ENCODE assay signal across 13 cellular contexts in the genomic region with DNA sequence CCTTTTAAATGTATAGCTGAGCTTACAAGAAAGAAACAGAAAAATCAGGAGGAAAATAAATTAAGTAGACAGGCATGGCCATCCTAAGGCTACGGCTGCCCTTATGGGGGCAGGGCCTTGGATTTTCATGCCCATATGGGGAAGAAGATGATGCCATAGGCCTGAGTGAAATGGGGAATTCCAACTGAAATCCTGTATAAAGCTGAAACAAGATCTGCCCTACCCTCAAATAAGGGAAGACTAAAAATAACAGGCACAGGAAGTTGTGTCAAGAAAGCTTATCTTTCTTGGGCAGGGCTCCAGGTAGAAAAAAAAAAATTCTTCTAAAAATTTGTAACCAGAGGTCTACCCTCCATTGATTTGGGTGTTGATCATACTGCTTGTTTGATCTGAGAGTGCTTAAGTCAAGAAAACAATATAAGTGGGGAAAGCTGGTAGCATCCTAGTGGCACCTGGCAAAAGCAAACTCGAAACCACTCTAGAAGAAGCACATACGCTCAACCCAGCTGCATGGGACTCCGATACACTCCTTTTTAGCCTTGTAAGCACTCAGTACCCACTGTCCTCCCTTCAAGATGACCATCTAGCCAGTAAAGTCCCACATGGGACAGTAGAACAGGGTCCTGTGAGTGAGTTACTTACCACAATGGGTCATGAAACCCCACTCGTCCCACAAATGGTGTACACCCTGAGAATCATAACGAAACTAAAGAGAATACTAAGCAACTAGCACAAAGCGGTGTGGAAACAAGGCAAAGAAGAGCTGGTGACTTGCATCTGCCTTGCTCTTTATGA. TPM values are rescaled to one million over a fixed set of nuclear protein-coding genes. Genes with fewer than 3 reads are reported as not detected.
A peak's percentile ranks its signal among the peaks of the same experiment; 100 is the strongest.
DNase-seq lines count a peak whose midpoint lies in the region; ATAC-seq, FAIRE-seq and TF ChIP-seq lines count a peak whose summit lies in the region.
"Had no signal": no experiment of that assay in that cellular context is flagged by ENCODE, and none has a peak within 500 bp of the region (broad histone marks: within the 10 kb centered on the region; RNA-seq: fewer than 3 reads in every experiment).

No MANE protein-coding gene starts in this region.

- no peak overlapping the region for H2BK5ac ChIP-seq in mesendoderm (ENCODE audit: low read length)

- H3K4me1 ChIP-seq in mesendoderm (ENCODE audit: control insufficient read depth, low read depth, low read length) = no peaks in the 10 kb centered on the region
- H3K4me1 ChIP-seq: ascending aorta, BE2C had no signal

- H2BK120ac ChIP-seq in mesendoderm (ENCODE audit: low read depth, low read length) = no peak overlapping the region

- no peak for TF ChIP-seq CTCF in bronchial epithelial cell (IDR thresholded peaks at IDR 0.05; ENCODE audit: insufficient read depth, low read length, severe bottlenecking)
- TF ChIP-seq CTCF in GM10248 (IDR thresholded peaks at IDR 0.05; ENCODE audit: control extremely low read depth, extremely low read depth, low read depth, missing control alignments) = no peak

- no peaks in the 10 kb centered on the region for H3K79me1 ChIP-seq in mesendoderm (ENCODE audit: low read length)

- H3K36me3 ChIP-seq in bronchial epithelial cell (ENCODE audit: control insufficient read depth, insufficient read depth, low read length) (no peaks in the 10 kb centered on the region), mesendoderm (ENCODE audit: control insufficient read depth, insufficient read depth, low read length) (no peaks in the 10 kb centered on the region)
- H3K36me3 ChIP-seq: ascending aorta, BE2C had no signal

- no peak overlapping the region for H2AK5ac ChIP-seq in mesendoderm (ENCODE audit: low read length)

- H4K5ac ChIP-seq in mesendoderm (ENCODE audit: low read length) = no peak overlapping the region

- H3K27ac ChIP-seq in mesendoderm (ENCODE audit: low read depth, low read length) = no peak overlapping the region
- H3K27ac ChIP-seq: ascending aorta had no signal

- no peak overlapping the region for H3K56ac ChIP-seq in mesendoderm (ENCODE audit: low read length)

- H3K4ac ChIP-seq in mesendoderm (ENCODE audit: low read depth, low read length) = no peak overlapping the region

- H3K23ac ChIP-seq in mesendoderm (ENCODE audit: low read length) = no peak overlapping the region

- no peak overlapping the region for H3K9ac ChIP-seq in mesendoderm (ENCODE audit: low read length)

- no peak overlapping the region for H3K4me2 ChIP-seq in mesendoderm (ENCODE audit: low read length)

- CTCF ChIA-PET in GM10248 (lab: Yijun Ruan, JAX) = interaction anchor here (1.1 to 2.3 kb wide), 3 partner anchors 9 to 22 kb away, joined by 3 to 11 read pairs (median 6); partner anchors contain the start of gene DNAH7

- H3K4me3 ChIP-seq in bronchial epithelial cell (ENCODE audit: low read depth, low read length) = no peak overlapping the region
- no peak overlapping the region for H3K4me3 ChIP-seq in mesendoderm (ENCODE audit: low read length)
- H3K4me3 ChIP-seq: ascending aorta had no signal

- POLR2A ChIA-PET in GM10248 (lab: Yijun Ruan, JAX) = no interaction called here

- no peaks in the 10 kb centered on the region for H3K27me3 ChIP-seq in bronchial epithelial cell (ENCODE audit: control insufficient read depth, insufficient read depth, low read length)
- H3K27me3 ChIP-seq in mesendoderm (ENCODE audit: insufficient read depth, low read length, poor library complexity) = no peaks in the 10 kb centered on the region
- H3K27me3 ChIP-seq: ascending aorta, BE2C had no signal

- FAIRE-seq in bronchial epithelial cell (lab: Jason Lieb, UNC) = no peak

- H2BK15ac ChIP-seq in mesendoderm (replicated peaks; ENCODE audit: low read depth) = no peak overlapping the region

- H4K8ac ChIP-seq in mesendoderm (ENCODE audit: low read depth, low read length) = no peak overlapping the region

- no peak overlapping the region for H3K18ac ChIP-seq in mesendoderm (ENCODE audit: low read length)

- no CpG with 5 or more reads among the region's 7 CpGs for WGBS in mesendoderm (ENCODE audit: extremely low coverage, insufficient coverage, low lambda C conversion rate)

- peak; percentile 78 for ATAC-seq in GM21515 (IDR thresholded peaks at IDR 0.05; ENCODE audit: unreplicated experiment)
- ATAC-seq in HG03442 (IDR thresholded peaks at IDR 0.05; ENCODE audit: unreplicated experiment) = peak; percentile 60
- ATAC-seq: activated CD8-positive, alpha-beta T cell treated with anti-CD3 and anti-CD28 coated beads for 36 hours had no signal

- DNase-seq in Daoy (ENCODE audit: low read depth) (peak; percentile 56), bronchial epithelial cell (ENCODE audit: low read depth) (peak; percentile 45), mesendoderm (no peak), GM10248 (ENCODE audit: extremely low spot score) (no peak), C1 segment of cervical spinal cord (lab: John Stamatoyannopoulos, UW) (no peak)
- no peak for DNase-seq in activated effector memory CD4-positive, alpha-beta T cell treated with anti-CD3 and anti-CD28 coated beads, Interleukin-2, amount 50 U/mL, for 16 hours
- DNase-seq: activated CD8-positive, alpha-beta T cell treated with anti-CD3 and anti-CD28 coated beads for 36 hours; BE2C; GOT3; NCI-H526 treated with DMSO at 0.1 percent for 48 hours had no signal

- H3K79me2 ChIP-seq in mesendoderm (ENCODE audit: control insufficient read depth, insufficient read depth, low read length) = no peaks in the 10 kb centered on the region

RNA-seq across cellular contexts. Expression of gene DNAH7, which starts 22.3 kb away (rescaled TPM):
- total RNA-seq in Daoy (2014; rRNA removed; shearing (Covaris generic)) = 0.11 and 0.27 TPM in 2 replicates
- total RNA-seq in bronchial epithelial cell = under 0.01 and 0.26 TPM in 2 replicates
- polyA plus RNA-seq in mesendoderm (2013, experiment 1 of 2) = 0.08 TPM
- polyA plus RNA-seq in mesendoderm (2013, experiment 2 of 2) = 0.03 TPM

Comparison
In these comparisons a context has a peak if more than half of its experiments do, and no peak if none do; other contexts are left out.
1. DNase-seq: peak in Daoy (single experiment) and bronchial epithelial cell (single experiment); none in activated effector memory CD4-positive, alpha-beta T cell treated with anti-CD3 and anti-CD28 coated beads, Interleukin-2, amount 50 U/mL, for 16 hours (single experiment), mesendoderm (single experiment), GM10248 (single experiment) and C1 segment of cervical spinal cord (0 of 14).